26 cellular contexts compared by ENCODE assay signal in genomic region chrX:15254852-15255251, GRCh38. TPM values are rescaled to one million over a fixed set of nuclear protein-coding genes. Genes with fewer than 3 reads are reported as not detected.
"Had no signal": no experiment of that assay in that cellular context is flagged by ENCODE, and none has a peak within 500 bp of the region (broad histone marks: within the 10 kb centered on the region; RNA-seq: fewer than 3 reads in every experiment).

No MANE protein-coding gene starts in this region.

- H3K4me3 ChIP-seq: coronary artery, dorsolateral prefrontal cortex had no signal

- H3K27ac ChIP-seq: brain microvascular endothelial cell, coronary artery, dorsolateral prefrontal cortex had no signal

- FAIRE-seq: astrocyte, bronchial epithelial cell, frontal cortex had no signal

- DNase-seq: activated CD4-positive, alpha-beta T cell treated with anti-CD3 and anti-CD28 coated beads for 1 hour; activated CD4-positive, alpha-beta T cell treated with anti-CD3 and anti-CD28 coated beads for 48 hours; activated CD4-positive, alpha-beta T cell treated with anti-CD3 and anti-CD28 coated beads, Interleukin-2, amount 50 U/mL, for 1 hour; activated CD4-positive, alpha-beta T cell treated with anti-CD3 and anti-CD28 coated beads, Interleukin-2, amount 50 U/mL, for 48 hours; activated CD4-positive, CD25-positive, alpha-beta regulatory T cell; activated CD8-positive, alpha-beta memory T cell treated with anti-CD3 and anti-CD28 coated beads for 24 hours; activated CD8-positive, alpha-beta T cell treated with anti-CD3 and anti-CD28 coated beads for 36 hours; activated effector memory CD4-positive, alpha-beta T cell treated with Interleukin-2 at 50 U/mL for 16 hours; activated gamma-delta T cell treated with Interleukin-2 at 50 U/mL for 16 hours; activated naive CD4-positive, alpha-beta T cell treated with anti-CD3 and anti-CD28 coated beads, Interleukin-2, amount 50 U/mL, for 16 hours; activated naive CD4-positive, alpha-beta T cell treated with Interleukin-2 at 50 U/mL for 16 hours; activated T-cell treated with anti-CD3 and anti-CD28 coated beads, Interleukin-2, amount 50 U/mL, for 4 hours; amniotic stem cell; anterior cingulate cortex; brain microvascular endothelial cell; dorsolateral prefrontal cortex; effector memory CD4-positive, alpha-beta T cell; endodermal cell; foreskin fibroblast; head of caudate nucleus had no signal

- H3K27me3 ChIP-seq: brain microvascular endothelial cell had no signal

- H3K36me3 ChIP-seq: brain microvascular endothelial cell had no signal

- ATAC-seq: activated CD8-positive, alpha-beta T cell treated with anti-CD3 and anti-CD28 coated beads for 36 hours; activated T-cell treated with anti-CD3 and anti-CD28 coated beads, Interleukin-2, amount 50 U/mL, for 4 hours; activated T-helper 17 cell treated with anti-CD3 and anti-CD28 coated beads, Interleukin-2, amount 50 U/mL, for 72 hours; esophagus mucosa had no signal

RNA-seq across cellular contexts. Expression of gene ASB9, which starts 15.0 kb away (rescaled TPM):
- total RNA-seq: bronchial epithelial cell had no signal
